8 cellular contexts compared by ENCODE assay signal in genomic region chrX:100829730-100830129, GRCh38. TPM values are rescaled to one million over a fixed set of nuclear protein-coding genes. Genes with fewer than 3 reads are reported as not detected.
A peak's percentile ranks its signal among the peaks of the same experiment; 100 is the strongest.
DNase-seq lines count a peak whose midpoint lies in the region; ATAC-seq and TF ChIP-seq lines count a peak whose summit lies in the region.

No MANE protein-coding gene starts in this region.

- H3K27ac ChIP-seq in effector memory CD4-positive, alpha-beta T cell (ENCODE audit: insufficient read depth, low read length, poor library complexity, severe bottlenecking), result peak overlapping the region; percentile 61
- H3K27ac ChIP-seq in transverse colon, result no peak overlapping the region
- H3K27ac ChIP-seq in heart right ventricle, result no peak overlapping the region
- no peak overlapping the region for H3K27ac ChIP-seq in left ventricle myocardium inferior (replicated peaks)

- no peaks in the 10 kb centered on the region for H3K27me3 ChIP-seq in effector memory CD4-positive, alpha-beta T cell (replicated peaks; ENCODE audit: control insufficient read depth, insufficient read depth, low read length, poor library complexity, severe bottlenecking)
- H3K27me3 ChIP-seq in transverse colon (no peaks in the 10 kb centered on the region), heart right ventricle (no peaks in the 10 kb centered on the region), left ventricle myocardium inferior (ENCODE audit: low read depth) (no peaks in the 10 kb centered on the region)

- in situ Hi-C loops in transverse colon (cut with MboI; ENCODE audit: low pct_ligation_motif_present in 1 of 4, low pct_unique_long_range_greater_than_20kb in 1 of 4, low sequenced_read_pairs in 3 of 4), result no loop called here

- peak; percentile 80 for ATAC-seq in GM21619 (IDR thresholded peaks at IDR 0.05; ENCODE audit: unreplicated experiment)
- ATAC-seq in mucosa of descending colon, result no peak
- ATAC-seq in heart right ventricle, result no peak

- WGBS in transverse colon (ENCODE audit: low coverage in 1 of 2), 2 donors, result 23 to 60% methylated on average over 2 of the region's 2 CpGs
- WGBS in heart right ventricle, 2 donors, result 62 to 77% methylated on average over 2 of the region's 2 CpGs

- no peak for TF ChIP-seq POLR2A in transverse colon (IDR thresholded peaks at IDR 0.05)

- H3K4me3 ChIP-seq in effector memory CD4-positive, alpha-beta T cell (ENCODE audit: insufficient read depth, low read depth, low read length, poor library complexity, severe bottlenecking), result no peak overlapping the region
- H3K4me3 ChIP-seq in mucosa of descending colon (no peak overlapping the region), transverse colon (no peak overlapping the region), heart right ventricle (no peak overlapping the region), left ventricle myocardium inferior (no peak overlapping the region)

- TF ChIP-seq EP300 in transverse colon (IDR thresholded peaks at IDR 0.05; ENCODE audit: low read depth), result no peak

- H3K4me1 ChIP-seq in effector memory CD4-positive, alpha-beta T cell (ENCODE audit: control insufficient read depth, insufficient read depth, low read length, poor library complexity, severe bottlenecking), result no peaks in the 10 kb centered on the region
- no peaks in the 10 kb centered on the region for H3K4me1 ChIP-seq in mucosa of descending colon (ENCODE audit: low read depth)
- H3K4me1 ChIP-seq in transverse colon, result no peaks in the 10 kb centered on the region
- H3K4me1 ChIP-seq in heart right ventricle, result peaks cover 0 to 3% (median 0%) of the 10 kb centered on the region in 9 donors
- no peaks in the 10 kb centered on the region for H3K4me1 ChIP-seq in left ventricle myocardium inferior

- no peaks in the 10 kb centered on the region for H3K9me3 ChIP-seq in effector memory CD4-positive, alpha-beta T cell (ENCODE audit: control insufficient read depth, low read length)
- H3K9me3 ChIP-seq in mucosa of descending colon (no peaks in the 10 kb centered on the region), transverse colon (no peaks in the 10 kb centered on the region), heart right ventricle (no peaks in the 10 kb centered on the region), left ventricle myocardium inferior (replicated peaks) (no peaks in the 10 kb centered on the region)

- H3K36me3 ChIP-seq in effector memory CD4-positive, alpha-beta T cell (ENCODE audit: control insufficient read depth, insufficient read depth, low read length), result peaks cover 18% of the 10 kb centered on the region
- H3K36me3 ChIP-seq in mucosa of descending colon (ENCODE audit: low read depth), result no peaks in the 10 kb centered on the region
- no peaks in the 10 kb centered on the region for H3K36me3 ChIP-seq in transverse colon
- H3K36me3 ChIP-seq in heart right ventricle, result peaks cover 0 to 97% (median 5%) of the 10 kb centered on the region in 9 donors
- H3K36me3 ChIP-seq in left ventricle myocardium inferior, result peaks cover 51% of the 10 kb centered on the region

- DNase-seq in ELR (ENCODE audit: low read depth) (peak; percentile 77), M059J (ENCODE audit: low read depth) (peak; percentile 71), mucosa of descending colon (no peak), transverse colon (no peak), heart right ventricle (no peak), left ventricle myocardium inferior (no peak)
- DNase-seq in effector memory CD4-positive, alpha-beta T cell, result no peak

- intact Hi-C loops in mucosa of descending colon (cut with DNase I, micrococcal nuclease) (no loop called here), transverse colon (cut with DNase I; ENCODE audit: low total_unique reads) (no loop called here), heart right ventricle (cut with DNase I) (no loop called here), left ventricle myocardium inferior (cut with micrococcal nuclease) (no loop called here)

- no peak for TF ChIP-seq CTCF in mucosa of descending colon (IDR thresholded peaks at IDR 0.05)
- no peak for TF ChIP-seq CTCF in transverse colon (IDR thresholded peaks at IDR 0.05)
- no peak for TF ChIP-seq CTCF in heart right ventricle (IDR thresholded peaks at IDR 0.05)
- no peak for TF ChIP-seq CTCF in left ventricle myocardium inferior (IDR thresholded peaks at IDR 0.05; ENCODE audit: borderline replicate concordance)

RNA-seq across cellular contexts. Expression of gene CSTF2, which starts 9.5 kb away (rescaled TPM):
- total RNA-seq in M059J (2014; rRNA removed; shearing (Covaris generic)), result 37.6 and 55.3 TPM in 2 replicates
- total RNA-seq in mucosa of descending colon (10 to 100 TPM; 16.7 to 24.0 (median 23.9) TPM), transverse colon (10 to 100 TPM; 15.3 to 26.5 (median 18.0) TPM), heart right ventricle (10 to 100 TPM in 1 of 10 donors, 1 to 10 TPM in 9; 5.7 to 10.7 (median 8.0) TPM), left ventricle myocardium inferior (6.8 TPM)
- 1 to 10 TPM; 1.8 to 8.9 TPM for polyA plus RNA-seq in heart right ventricle

RNA-seq across cellular contexts. Expression of gene NOX1, which starts 44.4 kb away (rescaled TPM):
- not detected in 2 replicates for total RNA-seq in M059J (2014; rRNA removed; shearing (Covaris generic))
- 100 to 1,000 TPM in 1 of 3 donors, 10 to 100 TPM in 2; 27.8 to 109 (median 96.7) TPM for total RNA-seq in mucosa of descending colon
- 10 to 100 TPM; 17.6 to 31.8 (median 23.7) TPM for total RNA-seq in transverse colon
- total RNA-seq in heart right ventricle, result not detected
- not detected for polyA plus RNA-seq in heart right ventricle
- total RNA-seq in left ventricle myocardium inferior, result not detected

Comparison
In these comparisons a context has a peak if more than half of its experiments do, and no peak if none do; other contexts are left out.
1. DNase-seq: peak in ELR (single experiment) and M059J (single experiment); none in effector memory CD4-positive, alpha-beta T cell (0 of 3), mucosa of descending colon (0 of 3), transverse colon (single experiment), heart right ventricle (0 of 2) and left ventricle myocardium inferior (single experiment).
2. RNA of gene NOX1, which starts 44.4 kb away (total RNA-seq): 27.8 to 109 TPM in mucosa of descending colon and 17.6 to 31.8 TPM in transverse colon; not detected in M059J, not detected in heart right ventricle and not detected in left ventricle myocardium inferior (single experiment); every median in the first group is over 10 times any median in the second.